1 cellular context compared by ENCODE assay signal in genomic region chr19:47600246-47601179, GRCh38.
TF ChIP-seq lines count a peak whose summit lies in the region.

No MANE protein-coding gene starts in this region.

TF ChIP-seq in WTC11, 78 proteins besides CTCF, POLR2A, EP300 and RAD21 (continued from another document and continues in another):
- TF ChIP-seq IRF1 (CRISPR knock-in tag; IDR thresholded peaks at IDR 0.05) (no peak), ELF4 (CRISPR knock-in tag; IDR thresholded peaks at IDR 0.05; ENCODE audit: low read depth) (no peak), TEAD1 (CRISPR knock-in tag; IDR thresholded peaks at IDR 0.05) (no peak), USF2 (CRISPR knock-in tag; IDR thresholded peaks at IDR 0.05) (0 out of 2 replicates have a peak, but pooled peaks have one; percentile 43), ZNF532 (CRISPR knock-in tag; IDR thresholded peaks at IDR 0.05; ENCODE audit: borderline replicate concordance) (no peak), SMAD3 (CRISPR knock-in tag; IDR thresholded peaks at IDR 0.05; ENCODE audit: borderline replicate concordance) (0 out of 2 replicates have a peak, but pooled peaks have one; percentile 65), FOXP1 (CRISPR knock-in tag; IDR thresholded peaks at IDR 0.05; ENCODE audit: borderline replicate concordance) (peak; percentile 18; the same call in 1 of the 2 replicates), ERG (CRISPR knock-in tag; IDR thresholded peaks at IDR 0.05) (no peak), ATF2 (CRISPR knock-in tag; IDR thresholded peaks at IDR 0.05; ENCODE audit: borderline replicate concordance, low read depth) (no peak), AR (CRISPR knock-in tag; IDR thresholded peaks at IDR 0.05) (no peak), ZBTB21 (CRISPR knock-in tag; IDR thresholded peaks at IDR 0.05; ENCODE audit: borderline replicate concordance) (0 out of 2 replicates have a peak, but pooled peaks have one; percentile 22), NFE2L1 (CRISPR knock-in tag; IDR thresholded peaks at IDR 0.05) (0 out of 2 replicates have a peak, but pooled peaks have one; percentile 24), MXD4 (CRISPR knock-in tag; IDR thresholded peaks at IDR 0.05; ENCODE audit: borderline replicate concordance) (no peak), E2F4 (CRISPR knock-in tag; IDR thresholded peaks at IDR 0.05; ENCODE audit: borderline replicate concordance, low read depth) (no peak; the same call in 1 of the 2 replicates), MLX (CRISPR knock-in tag; IDR thresholded peaks at IDR 0.05) (no peak), AFF4 (CRISPR knock-in tag; IDR thresholded peaks at IDR 0.05; ENCODE audit: borderline replicate concordance) (no peak), ZMAT4 (CRISPR knock-in tag; IDR thresholded peaks at IDR 0.05) (no peak), ZNF281 (CRISPR knock-in tag; IDR thresholded peaks at IDR 0.05) (0 out of 2 replicates have a peak, but pooled peaks have one; percentile 61), JUN (CRISPR knock-in tag; IDR thresholded peaks at IDR 0.05) (no peak), SOX15 (CRISPR knock-in tag; IDR thresholded peaks at IDR 0.05) (no peak), E2F5 (CRISPR knock-in tag; IDR thresholded peaks at IDR 0.05) (peak; percentile 88), ZNF423 (CRISPR knock-in tag; IDR thresholded peaks at IDR 0.05) (no peak), PREB (CRISPR knock-in tag; IDR thresholded peaks at IDR 0.05; ENCODE audit: borderline replicate concordance) (no peak), ZNF219 (CRISPR knock-in tag; IDR thresholded peaks at IDR 0.05; ENCODE audit: borderline replicate concordance) (no peak)
